Comparison of ENCODE assay signal across 19 cellular contexts in the genomic region with DNA sequence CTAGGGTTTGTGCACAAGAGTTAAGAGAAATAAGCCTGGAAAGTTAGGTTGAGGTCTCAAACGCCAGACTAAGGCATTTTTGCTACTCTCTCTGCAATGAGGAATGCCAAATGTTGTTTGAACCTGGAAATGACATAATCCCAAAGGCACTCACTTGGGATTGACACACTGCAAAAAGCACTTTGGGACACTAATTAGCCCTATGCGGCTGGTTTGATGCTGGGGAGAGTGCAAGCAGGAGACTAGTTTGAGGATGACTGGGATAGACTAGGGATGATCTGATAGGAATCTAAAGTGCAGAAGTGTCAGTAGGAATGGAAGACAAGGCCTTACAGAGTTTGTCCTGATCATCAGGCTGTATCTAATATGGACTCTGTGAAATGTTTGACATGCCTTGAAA.
DNase-seq lines count a peak whose midpoint lies in the region; ATAC-seq and TF ChIP-seq lines count a peak whose summit lies in the region.
"Had no signal": no experiment of that assay in that cellular context is flagged by ENCODE, and none has a peak within 500 bp of the region (broad histone marks: within the 10 kb centered on the region; RNA-seq: fewer than 3 reads in every experiment).

No MANE protein-coding gene starts in this region.

- no peak overlapping the region for H3K56ac ChIP-seq in mesendoderm (ENCODE audit: low read length)

- no peaks in the 10 kb centered on the region for H3K9me2 ChIP-seq in GM23248 (ENCODE audit: insufficient read depth)

- H2BK5ac ChIP-seq in mesendoderm (ENCODE audit: low read length): no peak overlapping the region

- WGBS in GM23248 (ENCODE audit: low coverage in 1 of 2, low lambda C conversion rate in 2 of 2, missing lambda C conversion rate in 2 of 2), 2 experiments: 26 to 40% methylated on average over 2 of the region's 2 CpGs
- no CpG with 5 or more reads among the region's 2 CpGs for WGBS in mesendoderm (ENCODE audit: extremely low coverage, insufficient coverage, low lambda C conversion rate)

- H3K9me3 ChIP-seq in GM23248 (ENCODE audit: low read depth): no peaks in the 10 kb centered on the region
- H3K9me3 ChIP-seq: A549, Caco-2, Peyer's patch had no signal

- no peak overlapping the region for H2BK120ac ChIP-seq in mesendoderm (ENCODE audit: low read depth, low read length)

- no peak overlapping the region for H3K23ac ChIP-seq in mesendoderm (ENCODE audit: low read length)

- H4K8ac ChIP-seq in mesendoderm (ENCODE audit: low read depth, low read length): no peak overlapping the region

- H3K4me1 ChIP-seq in GM23248 (ENCODE audit: insufficient read depth) (no peaks in the 10 kb centered on the region), mesendoderm (ENCODE audit: control insufficient read depth, low read depth, low read length) (no peaks in the 10 kb centered on the region)
- H3K4me1 ChIP-seq: A549, Caco-2, Peyer's patch had no signal

- no peak overlapping the region for H3K9ac ChIP-seq in GM23248
- no peak overlapping the region for H3K9ac ChIP-seq in mesendoderm (ENCODE audit: low read length)

- ATAC-seq in HG02571 (IDR thresholded peaks at IDR 0.05; ENCODE audit: unreplicated experiment) (no peak), GM21576 (IDR thresholded peaks at IDR 0.05; ENCODE audit: unreplicated experiment) (no peak)
- ATAC-seq: A549, GM23338 had no signal

- H3K4me3 ChIP-seq in AG10803 (ENCODE audit: low read length): no peak overlapping the region
- H3K4me3 ChIP-seq in GM23248: no peak overlapping the region
- no peak overlapping the region for H3K4me3 ChIP-seq in mesendoderm (ENCODE audit: low read length)
- H3K4me3 ChIP-seq: A549, GM23338, Peyer's patch, SK-N-MC had no signal

- H3K4ac ChIP-seq in mesendoderm (ENCODE audit: low read depth, low read length): no peak overlapping the region

- no peaks in the 10 kb centered on the region for H4K20me1 ChIP-seq in GM23248 (ENCODE audit: insufficient read depth)

- H3K79me1 ChIP-seq in mesendoderm (ENCODE audit: low read length): no peaks in the 10 kb centered on the region

- H3K27ac ChIP-seq in GM23248 (no peak overlapping the region), mesendoderm (ENCODE audit: low read depth, low read length) (no peak overlapping the region)
- H3K27ac ChIP-seq: A549, Peyer's patch, SK-N-MC had no signal

- no peak overlapping the region for H2AFZ ChIP-seq in GM23248
- H2AFZ ChIP-seq: GM23338 had no signal

- H3K18ac ChIP-seq in mesendoderm (ENCODE audit: low read length): no peak overlapping the region

- H3F3A ChIP-seq in GM23248 (ENCODE audit: insufficient read depth): no peaks in the 10 kb centered on the region

- H3K27me3 ChIP-seq in GM23248 (replicated peaks; ENCODE audit: insufficient read depth) (no peaks in the 10 kb centered on the region), mesendoderm (ENCODE audit: insufficient read depth, low read length, poor library complexity) (no peaks in the 10 kb centered on the region)
- H3K27me3 ChIP-seq: Peyer's patch had no signal

- H4K5ac ChIP-seq in mesendoderm (ENCODE audit: low read length): no peak overlapping the region

- H3K4me2 ChIP-seq in GM23248 (ENCODE audit: unreplicated experiment) (no peak overlapping the region), mesendoderm (ENCODE audit: low read length) (no peak overlapping the region)
- H3K4me2 ChIP-seq: A549, GM23338 had no signal

- no peak overlapping the region for H2BK15ac ChIP-seq in mesendoderm (replicated peaks; ENCODE audit: low read depth)

- no peak overlapping the region for H2AK5ac ChIP-seq in mesendoderm (ENCODE audit: low read length)

- no peaks in the 10 kb centered on the region for H3K79me2 ChIP-seq in GM23248 (ENCODE audit: insufficient read depth)
- no peaks in the 10 kb centered on the region for H3K79me2 ChIP-seq in mesendoderm (ENCODE audit: control insufficient read depth, insufficient read depth, low read length)

- in situ Hi-C loops in GM23248 (cut with MboI): loop anchor here (25.0 kb wide), 2 partner anchors 1466 to 1866 kb away; a partner anchor contains a TSS

- DNase-seq in AG10803 (ENCODE audit: low read depth) (peak; percentile 31), GM23248 (peak; percentile 27), NCI-H226 (peak; percentile 21), mesendoderm (peak; percentile 87), NCI-H128 (lab: John Stamatoyannopoulos, UW; ENCODE audit: unreplicated experiment) (no peak), hippocampal formation (lab: John Stamatoyannopoulos, UW) (no peak)
- DNase-seq: Caco-2; CD4-positive, CD25-positive, alpha-beta regulatory T cell; DMS153; NCI-H1417 treated with DMSO at 0.1 percent for 48 hours; NCI-H2029 treated with DMSO at 0.1 percent for 48 hours; NCI-H2171 treated with DMSO at 0.1 percent for 48 hours; Peyer's patch; Right ventricle myocardium superior had no signal

- TF ChIP-seq CTCF in AG10803 (conservative IDR thresholded peaks at IDR 0.05; ENCODE audit: low read length): no peak

- no peaks in the 10 kb centered on the region for H3K36me3 ChIP-seq in GM23248 (ENCODE audit: low read depth)
- no peaks in the 10 kb centered on the region for H3K36me3 ChIP-seq in mesendoderm (ENCODE audit: control insufficient read depth, insufficient read depth, low read length)
- H3K36me3 ChIP-seq: Peyer's patch had no signal

Comparison
In these comparisons a context has a peak if more than half of its experiments do, and no peak if none do; other contexts are left out.
1. DNase-seq: peak in AG10803 (single experiment), GM23248 (single experiment), NCI-H226 (single experiment) and mesendoderm (single experiment); none in NCI-H128 (single experiment) and hippocampal formation (0 of 2).